Comparison of ENCODE assay signal across 8 cellular contexts in genomic region chr17:82496529-82497434, GRCh38. TPM values are rescaled to one million over a fixed set of nuclear protein-coding genes. Genes with fewer than 3 reads are reported as not detected.
DNase-seq lines count a peak whose midpoint lies in the region; ATAC-seq and TF ChIP-seq lines count a peak whose summit lies in the region.

No MANE protein-coding gene starts in this region.

- H3K27ac Mint-ChIP-seq in activated T-cell treated with anti-CD3 and anti-CD28 coated beads, Interleukin-2, amount 50 U/mL, for 24 hours: peak overlapping the region; percentile 79

- peak overlapping the region; percentile 95 for H2AFZ ChIP-seq in IMR-90 (replicated peaks; ENCODE audit: low read length, poor library complexity)

- no peak overlapping the region for H3K23ac ChIP-seq in IMR-90 (ENCODE audit: low read depth, low read length)

- H3K4me2 ChIP-seq in IMR-90 (ENCODE audit: low read depth, low read length): peak overlapping the region; percentile 77

- CTCF ChIA-PET in IMR-90 (lab: Yijun Ruan, JAX): no interaction called here

- no peak overlapping the region for H2BK5ac ChIP-seq in IMR-90 (ENCODE audit: low read depth, low read length, poor library complexity, severe bottlenecking)

- H3K9me3 ChIP-seq in IMR-90 (ENCODE audit: control insufficient read depth, insufficient read depth, low read length) (no peaks in the 10 kb centered on the region), mucosa of rectum (ENCODE audit: control insufficient read depth in 2 of 2, low read length in 2 of 2) (no peaks in the 10 kb centered on the region)

- BruUV-seq in IMR-90 (replicated peaks; lab: Mats Ljungman, UMichigan): no TSS peak

- POLR2A ChIA-PET in IMR-90 (lab: Charles Lee; ENCODE audit: unreplicated experiment): no interaction called here

- H3K9me3 Mint-ChIP-seq in activated T-cell treated with anti-CD3 and anti-CD28 coated beads, Interleukin-2, amount 50 U/mL, for 24 hours: no peaks in the 10 kb centered on the region

- TF ChIP-seq RAD21 in IMR-90 (IDR thresholded peaks at IDR 0.05; ENCODE audit: low read length): no peak

- peak overlapping the region; percentile 57; the same call in 1 of the 2 replicates for H2BK120ac ChIP-seq in IMR-90 (ENCODE audit: low read depth, low read length)

- H2BK15ac ChIP-seq in IMR-90 (ENCODE audit: low read depth, low read length): no peak overlapping the region

- H3K27ac ChIP-seq in IMR-90 (ENCODE audit: insufficient read depth, low read length) (peak overlapping the region; percentile 7; the same call in 1 of the 2 replicates), mucosa of rectum (ENCODE audit: low read depth in 2 of 2, low read length in 2 of 2) (peak overlapping the region; percentile 62 to 75)

- peak; percentile 64 for ATAC-seq in GM21381 (IDR thresholded peaks at IDR 0.05; ENCODE audit: unreplicated experiment)
- ATAC-seq in IMR-90 (ENCODE audit: low read depth): peak; percentile 58

- H2AK5ac ChIP-seq in IMR-90 (ENCODE audit: low read depth, low read length): peak overlapping the region; percentile 46; the same call in 1 of the 2 replicates

- no peaks in the 10 kb centered on the region for H3K27me3 ChIP-seq in IMR-90 (ENCODE audit: control insufficient read depth, insufficient read depth, low read length)
- no peaks in the 10 kb centered on the region for H3K27me3 ChIP-seq in mucosa of rectum (ENCODE audit: control insufficient read depth in 2 of 2, insufficient read depth in 2 of 2, low read length in 2 of 2)

- TF ChIP-seq POLR2A in IMR-90 (IDR thresholded peaks at IDR 0.05; ENCODE audit: low read depth, low read length) (peak; percentile 25; the same call in 1 of the 2 replicates), erythroblast (IDR thresholded peaks at IDR 0.05; ENCODE audit: low read length) (peak; percentile 60)

- no peaks in the 10 kb centered on the region for H3K36me3 Mint-ChIP-seq in activated T-cell treated with anti-CD3 and anti-CD28 coated beads, Interleukin-2, amount 50 U/mL, for 24 hours (ENCODE audit: low read depth)

- 14% methylated on average over 29 of the region's 83 CpGs; no CpG with 5 or more reads in 1 of the 2 experiments for WGBS in IMR-90 (ENCODE audit: extremely low coverage in 2 of 2, insufficient read length in 1 of 2), 2 experiments

- H4K8ac ChIP-seq in IMR-90 (ENCODE audit: low read depth in 2 of 2, low read length in 2 of 2): peak overlapping the region in 1 of 2 experiments; percentile 83; a peak in 1 of 4 replicates

- TF ChIP-seq CTCF in IMR-90 (conservative IDR thresholded peaks at IDR 0.05; ENCODE audit: low read depth, low read length): no peak

- no peak overlapping the region for H3K56ac ChIP-seq in IMR-90 (ENCODE audit: extremely low read depth, insufficient read depth, low read length)

- peaks cover 11% of the 10 kb centered on the region for H3K4me1 ChIP-seq in IMR-90 (ENCODE audit: control insufficient read depth, insufficient read depth, low read length)
- peaks cover 16 to 19% of the 10 kb centered on the region in 2 donors for H3K4me1 ChIP-seq in mucosa of rectum (ENCODE audit: control insufficient read depth in 2 of 2, insufficient read depth in 2 of 2, low read length in 2 of 2)

- H4K20me1 ChIP-seq in IMR-90 (ENCODE audit: insufficient read depth, low read length): peaks cover 12% of the 10 kb centered on the region; the same call in 1 of the 2 replicates

- H3K9me1 ChIP-seq in IMR-90 (ENCODE audit: insufficient read depth, low read length): peaks cover 8% of the 10 kb centered on the region

- H4K91ac ChIP-seq in IMR-90 (ENCODE audit: insufficient read depth, low read depth, low read length): peak overlapping the region; percentile 46; the same call in 1 of the 2 replicates

- H3K36me3 ChIP-seq in IMR-90 (ENCODE audit: control insufficient read depth, insufficient read depth, low read length) (no peaks in the 10 kb centered on the region), mucosa of rectum (ENCODE audit: control insufficient read depth in 2 of 2, insufficient read depth in 2 of 2, low read length in 2 of 2) (no peaks in the 10 kb centered on the region)

- H3K79me1 ChIP-seq in IMR-90 (ENCODE audit: low read depth in 1 of 2, low read length in 2 of 2): peaks cover 0 to 5% of the 10 kb centered on the region in 2 experiments; a peak in 1 of 4 replicates

- no peak overlapping the region for H4K5ac ChIP-seq in IMR-90 (ENCODE audit: low read depth, low read length)

- peak overlapping the region; percentile 43 for H3K4ac ChIP-seq in IMR-90 (ENCODE audit: low read depth, low read length)

- peak; percentile 93 for DNase-seq in COLO829 (ENCODE audit: low spot score)
- peak; percentile 92 for DNase-seq in IMR-90
- peak; percentile 30 for DNase-seq in OCI-M2 (lab: John Stamatoyannopoulos, UW; ENCODE audit: unreplicated experiment)
- DNase-seq in activated T-cell treated with anti-CD3 and anti-CD28 coated beads, Interleukin-2, amount 50 U/mL, for 24 hours: peak; percentile 94
- DNase-seq in erythroblast (lab: John Stamatoyannopoulos, UW): peak; percentile 94 to 95
- peak; percentile 74 to 81 for DNase-seq in stimulated activated CD8-positive, alpha-beta memory T cell treated with anti-CD3 and anti-CD28 coated beads, Interleukin-4, amount 100 ng/mL, for 1 hour (ENCODE audit: low read depth in 2 of 2, low spot score in 1 of 2)

- H2BK20ac ChIP-seq in IMR-90 (ENCODE audit: low read depth, low read length): no peak overlapping the region

- H2AK9ac ChIP-seq in IMR-90 (replicated peaks; ENCODE audit: low read depth, low read length, poor library complexity): peak overlapping the region; percentile 22

- no peak overlapping the region for H3K18ac ChIP-seq in IMR-90 (ENCODE audit: low read depth, low read length)

- H3K4me1 Mint-ChIP-seq in activated T-cell treated with anti-CD3 and anti-CD28 coated beads, Interleukin-2, amount 50 U/mL, for 24 hours (ENCODE audit: low read depth): peaks cover 27% of the 10 kb centered on the region

- intact Hi-C loops in IMR-90 (cut with micrococcal nuclease): loop anchor here (2.0 to 5.0 kb wide), 2 partner anchors 22 to 36 kb away; partner anchors contain the start of gene FOXK2

- H3K4me3 ChIP-seq in IMR-90 (ENCODE audit: insufficient read depth, low read depth, low read length) (peak overlapping the region; percentile 52), mucosa of rectum (ENCODE audit: low read length in 2 of 2) (peak overlapping the region; percentile 72 to 74)

- in situ Hi-C loops in IMR-90 (cut with MboI; ENCODE audit: low sequenced_read_pairs): no loop called here

- dilution Hi-C loops in IMR-90 (cut with HindIII; ENCODE audit: low sequenced_read_pairs, unreplicated experiment): no loop called here

- no peaks in the 10 kb centered on the region for H3K27me3 Mint-ChIP-seq in activated T-cell treated with anti-CD3 and anti-CD28 coated beads, Interleukin-2, amount 50 U/mL, for 24 hours

- peak overlapping the region; percentile 67 for H3K4me3 Mint-ChIP-seq in activated T-cell treated with anti-CD3 and anti-CD28 coated beads, Interleukin-2, amount 50 U/mL, for 24 hours

- no peak overlapping the region for H3K14ac ChIP-seq in IMR-90 (replicated peaks; ENCODE audit: low read depth, low read length)

- H3K9ac ChIP-seq in IMR-90 (ENCODE audit: low read depth, low read length): peak overlapping the region; percentile 37; the same call in 1 of the 2 replicates
- H3K9ac ChIP-seq in mucosa of rectum (ENCODE audit: low read depth in 1 of 2, low read length in 2 of 2): peak overlapping the region; percentile 63 to 77

TF ChIP-seq in IMR-90, 13 proteins besides CTCF, POLR2A, EP300 and RAD21 (continues in another document):
- TF ChIP-seq MAZ (IDR thresholded peaks at IDR 0.05; ENCODE audit: borderline replicate concordance, low read depth, low read length): 0 out of 2 replicates have a peak, but pooled peaks have one; percentile 35
- no peak for TF ChIP-seq MXI1 (IDR thresholded peaks at IDR 0.05; ENCODE audit: borderline replicate concordance, low read depth, low read length)
- 0 out of 2 replicates have a peak, but pooled peaks have one; percentile 7 for TF ChIP-seq CEBPB (IDR thresholded peaks at IDR 0.05; ENCODE audit: low read depth, low read length)
- TF ChIP-seq USF2 (IDR thresholded peaks at IDR 0.05; ENCODE audit: low read depth, low read length): peak; percentile 100
- TF ChIP-seq FOS (IDR thresholded peaks at IDR 0.05; ENCODE audit: low read depth, low read length): peak; percentile 98
- peak; percentile 25 for TF ChIP-seq RCOR1 (IDR thresholded peaks at IDR 0.05; ENCODE audit: insufficient replicate concordance, low read length)
- no peak for TF ChIP-seq RFX5 (IDR thresholded peaks at IDR 0.05; ENCODE audit: low read depth, low read length)
- TF ChIP-seq, protein P1, sequence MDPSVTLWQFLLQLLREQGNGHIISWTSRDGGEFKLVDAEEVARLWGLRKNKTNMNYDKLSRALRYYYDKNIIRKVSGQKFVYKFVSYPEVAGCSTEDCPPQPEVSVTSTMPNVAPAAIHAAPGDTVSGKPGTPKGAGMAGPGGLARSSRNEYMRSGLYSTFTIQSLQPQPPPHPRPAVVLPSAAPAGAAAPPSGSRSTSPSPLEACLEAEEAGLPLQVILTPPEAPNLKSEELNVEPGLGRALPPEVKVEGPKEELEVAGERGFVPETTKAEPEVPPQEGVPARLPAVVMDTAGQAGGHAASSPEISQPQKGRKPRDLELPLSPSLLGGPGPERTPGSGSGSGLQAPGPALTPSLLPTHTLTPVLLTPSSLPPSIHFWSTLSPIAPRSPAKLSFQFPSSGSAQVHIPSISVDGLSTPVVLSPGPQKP (IDR thresholded peaks at IDR 0.05; ENCODE audit: borderline replicate concordance, low read depth, low read length): no peak
- peak; percentile 89 for TF ChIP-seq BHLHE40 (IDR thresholded peaks at IDR 0.05; ENCODE audit: low read depth, low read length)

RNA-seq across cellular contexts. Expression of gene FOXK2, which starts 22.8 kb away (rescaled TPM):
- 12.5 and 16.1 TPM in 2 replicates for total RNA-seq in IMR-90 (2012; rRNA removed)
- 20.0 and 23.9 TPM in 2 replicates for polyA plus RNA-seq in IMR-90 (2012; rRNA removed)
- 9.7 and 19.5 TPM in 2 replicates for polyA plus RNA-seq in IMR-90 (2012; cell fraction: cytosol; rRNA removed)
- polyA plus RNA-seq in IMR-90 (2012; cell fraction: nucleus; rRNA removed; ENCODE audit: low replicate concordance): 27.6 and 27.9 TPM in 2 replicates

RNA-seq across cellular contexts. Expression of gene NARF, which starts 38.2 kb away (rescaled TPM):
- 70.8 and 83.7 TPM in 2 replicates for total RNA-seq in IMR-90 (2012; rRNA removed)
- polyA plus RNA-seq in IMR-90 (2012; rRNA removed): 88.8 and 94.8 TPM in 2 replicates
- 72.3 and 101 TPM in 2 replicates for polyA plus RNA-seq in IMR-90 (2012; cell fraction: cytosol; rRNA removed)
- 89.0 and 135 TPM in 2 replicates for polyA plus RNA-seq in IMR-90 (2012; cell fraction: nucleus; rRNA removed; ENCODE audit: low replicate concordance)

RNA-seq across cellular contexts. Expression of gene CYBC1, which starts 46.2 kb away (rescaled TPM):
- 61.1 and 75.1 TPM in 2 replicates for total RNA-seq in IMR-90 (2012; rRNA removed)
- polyA plus RNA-seq in IMR-90 (2012; rRNA removed): 76.7 and 89.0 TPM in 2 replicates
- 84.4 and 115 TPM in 2 replicates for polyA plus RNA-seq in IMR-90 (2012; cell fraction: cytosol; rRNA removed)
- polyA plus RNA-seq in IMR-90 (2012; cell fraction: nucleus; rRNA removed; ENCODE audit: low replicate concordance): 201 and 366 TPM in 2 replicates

Comparison
In these comparisons a context has a peak if more than half of its experiments do, and no peak if none do; other contexts are left out.
1. Peak in every context shown above with its lines: DNase-seq, ATAC-seq, H3K4me3 ChIP-seq and H3K27ac ChIP-seq.
2. DNase-seq: peak in every context shown above with its lines; median percentile 94 in erythroblast; 94 in activated T-cell treated with anti-CD3 and anti-CD28 coated beads, Interleukin-2, amount 50 U/mL, for 24 hours; 93 in COLO829; 92 in IMR-90; 78 in stimulated activated CD8-positive, alpha-beta memory T cell treated with anti-CD3 and anti-CD28 coated beads, Interleukin-4, amount 100 ng/mL, for 1 hour; 30 in OCI-M2.